ENCODE assay signal across 30 cellular contexts in genomic region chr1:200442023-200442422, GRCh38.
"Had no signal": no experiment of that assay in that cellular context is flagged by ENCODE, and none has a peak within 500 bp of the region (broad histone marks: within the 10 kb centered on the region; RNA-seq: fewer than 3 reads in every experiment).

No MANE protein-coding gene starts in this region.

- H3K4me1 ChIP-seq: body of pancreas, colonic mucosa, heart left ventricle had no signal

- H3K4me3 ChIP-seq: adrenal gland, body of pancreas, cardiac muscle cell, colonic mucosa, gastrocnemius medialis, heart left ventricle had no signal

- ATAC-seq: activated CD4-positive, alpha-beta T cell treated with anti-CD3 and anti-CD28 coated beads for 36 hours; activated CD8-positive, alpha-beta memory T cell treated with anti-CD3 and anti-CD28 coated beads, Interleukin-2, amount 10 ng/mL, durations not matched to agents 7 days and 5 days; activated CD8-positive, alpha-beta T cell treated with anti-CD3 and anti-CD28 coated beads, Interleukin-2, amount 10 ng/mL, durations not matched to agents 7 days and 5 days; activated naive CD8-positive, alpha-beta T cell treated with anti-CD3 and anti-CD28 coated beads, Interleukin-2, amount 50 U/mL, for 24 hours; body of pancreas; esophagus mucosa; gastrocnemius medialis; heart left ventricle had no signal

- H3K27ac ChIP-seq: adrenal gland, body of pancreas, cardiac muscle cell, colonic mucosa, epithelial cell of prostate, gastrocnemius medialis, heart left ventricle had no signal

- H3K36me3 ChIP-seq: adrenal gland, cardiac muscle cell, colonic mucosa, gastrocnemius medialis, heart left ventricle had no signal

- DNase-seq: activated CD4-positive, alpha-beta memory T cell treated with anti-CD3 and anti-CD28 coated beads for 36 hours; activated CD4-positive, alpha-beta T cell treated with anti-CD3 and anti-CD28 coated beads for 36 hours; activated CD4-positive, alpha-beta T cell treated with anti-CD3 and anti-CD28 coated beads, Interleukin-2, amount 10 ng/mL, durations not matched to agents 24 days and 14 days; activated CD4-positive, CD25-positive, alpha-beta regulatory T cell; activated CD4-positive, CD25-positive, alpha-beta regulatory T cell treated with anti-CD3 and anti-CD28 coated beads, Interleukin-2, amount 50 U/mL, for 72 hours; activated CD8-positive, alpha-beta memory T cell treated with anti-CD3 and anti-CD28 coated beads, Interleukin-2, amount 10 ng/mL, durations not matched to agents 7 days and 5 days; activated CD8-positive, alpha-beta memory T cell treated with anti-CD3 and anti-CD28 coated beads, Interleukin-2, amount 50 U/mL, for 4 hours; activated CD8-positive, alpha-beta T cell treated with anti-CD3 and anti-CD28 coated beads, Interleukin-2, amount 10 ng/mL, durations not matched to agents 7 days and 5 days; activated effector memory CD4-positive, alpha-beta T cell treated with anti-CD3 and anti-CD28 coated beads, Interleukin-2, amount 50 U/mL, for 16 hours; activated naive CD4-positive, alpha-beta T cell treated with anti-CD3 and anti-CD28 coated beads for 36 hours; activated naive CD8-positive, alpha-beta T cell treated with anti-CD3 and anti-CD28 coated beads for 36 hours; activated naive CD8-positive, alpha-beta T cell treated with anti-CD3 and anti-CD28 coated beads, Interleukin-2, amount 50 U/mL, for 24 hours; activated T-cell treated with anti-CD3 and anti-CD28 coated beads, Interleukin-2, amount 50 U/mL, for 1 hour; activated T-cell treated with anti-CD3 and anti-CD28 coated beads, Interleukin-2, amount 50 U/mL, for 48 hours; adrenal gland; amygdala; aorta; body of pancreas; central memory CD4-positive, alpha-beta T cell; cerebellar nuclear complex; colonic mucosa; effector CD8-positive, alpha-beta T cell; foreskin fibroblast; gastrocnemius medialis; glutamatergic neuron; heart left ventricle; T-helper 2 cell had no signal

- H3K27me3 ChIP-seq: adrenal gland, body of pancreas, cardiac muscle cell, colonic mucosa, gastrocnemius medialis, heart left ventricle had no signal

- H3K9me3 ChIP-seq: adrenal gland, body of pancreas, colonic mucosa, gastrocnemius medialis, heart left ventricle had no signal
